In genomic region chr21:29293495-29293894, GRCh38 we compare ENCODE assay signal across 11 cellular contexts. TPM values are rescaled to one million over a fixed set of nuclear protein-coding genes. Genes with fewer than 3 reads are reported as not detected.
DNase-seq lines count a peak whose midpoint lies in the region; ATAC-seq and TF ChIP-seq lines count a peak whose summit lies in the region.
"Had no signal": no experiment of that assay in that cellular context is flagged by ENCODE, and none has a peak within 500 bp of the region (broad histone marks: within the 10 kb centered on the region; RNA-seq: fewer than 3 reads in every experiment).

No MANE protein-coding gene starts in this region.

- no peak overlapping the region for H3K4me3 Mint-ChIP-seq in memory B cell
- H3K4me3 Mint-ChIP-seq in Caco-2 (ENCODE audit: unreplicated experiment): no peak overlapping the region
- no peak overlapping the region for H3K4me3 Mint-ChIP-seq in nephron progenitor cell

- H3K4me1 ChIP-seq in Caco-2: peaks cover 25% of the 10 kb centered on the region

- H3K27ac Mint-ChIP-seq in memory B cell: peak overlapping the region; percentile 90
- H3K27ac Mint-ChIP-seq in Caco-2 (ENCODE audit: unreplicated experiment): no peak overlapping the region
- no peak overlapping the region for H3K27ac Mint-ChIP-seq in nephron progenitor cell

- no peak overlapping the region for H3K4me3 ChIP-seq in Caco-2 (ENCODE audit: low read depth, low read length)
- H3K4me3 ChIP-seq: gastrocnemius medialis had no signal

- H3K27me3 ChIP-seq in Caco-2 (replicated peaks; ENCODE audit: control insufficient read depth, insufficient read depth, low read length): no peaks in the 10 kb centered on the region
- H3K27me3 ChIP-seq: gastrocnemius medialis had no signal

- POLR2A ChIA-PET in Caco-2 (lab: Charles Lee): no interaction called here

- peak; percentile 41 to 80 for DNase-seq in memory B cell (ENCODE audit: low spot score in 2 of 2)
- no peak for DNase-seq in HUDEP-2 (lab: John Stamatoyannopoulos, UW; ENCODE audit: unreplicated experiment in 76 of 76)
- DNase-seq in Caco-2: no peak
- DNase-seq in nephron progenitor cell: no peak
- no peak for DNase-seq in midbrain (lab: John Stamatoyannopoulos, UW)
- DNase-seq: amniotic stem cell, gastrocnemius medialis, NCI-H1105 treated with DMSO at 0.1 percent for 48 hours had no signal

- H3K36me3 Mint-ChIP-seq in memory B cell (no peaks in the 10 kb centered on the region), Caco-2 (ENCODE audit: insufficient read depth, unreplicated experiment) (no peaks in the 10 kb centered on the region), nephron progenitor cell (ENCODE audit: low read depth) (peaks cover 36% of the 10 kb centered on the region)

- intact Hi-C loops in Caco-2 (cut with micrococcal nuclease; ENCODE audit: unreplicated experiment): no loop called here

- H3K27me3 Mint-ChIP-seq in memory B cell: no peaks in the 10 kb centered on the region
- H3K27me3 Mint-ChIP-seq in Caco-2 (ENCODE audit: insufficient read depth, unreplicated experiment): no peaks in the 10 kb centered on the region
- peaks cover 3% of the 10 kb centered on the region for H3K27me3 Mint-ChIP-seq in nephron progenitor cell (ENCODE audit: low read depth, poor library complexity)

- peaks cover 3% of the 10 kb centered on the region; the same call in 1 of the 2 replicates for H3K9me3 ChIP-seq in Caco-2
- H3K9me3 ChIP-seq: gastrocnemius medialis had no signal

- TF ChIP-seq CTCF in Caco-2 (IDR thresholded peaks at IDR 0.05; ENCODE audit: insufficient read depth in 1 of 2, low read depth in 1 of 2, low read length in 1 of 2, severe bottlenecking in 1 of 2, unreplicated experiment in 1 of 2) (no peak), nephron progenitor cell (IDR thresholded peaks at IDR 0.05) (no peak)

- H3K9me3 Mint-ChIP-seq in memory B cell: no peaks in the 10 kb centered on the region
- no peaks in the 10 kb centered on the region for H3K9me3 Mint-ChIP-seq in Caco-2 (ENCODE audit: unreplicated experiment)
- peaks cover 56% of the 10 kb centered on the region for H3K9me3 Mint-ChIP-seq in nephron progenitor cell

- CTCF ChIA-PET in Caco-2 (lab: Charles Lee): no interaction called here

- ATAC-seq in GM18870 (IDR thresholded peaks at IDR 0.05; ENCODE audit: unreplicated experiment): peak; percentile 83
- ATAC-seq in HG02571 (IDR thresholded peaks at IDR 0.05; ENCODE audit: unreplicated experiment): peak; percentile 82
- ATAC-seq in HG03558 (IDR thresholded peaks at IDR 0.05; ENCODE audit: extremely low read depth, unreplicated experiment): peak; percentile 66
- ATAC-seq in memory B cell (ENCODE audit: low read depth): peak; percentile 93
- ATAC-seq: gastrocnemius medialis had no signal

- H3K36me3 ChIP-seq in Caco-2 (ENCODE audit: control insufficient read depth, insufficient read depth, low read length): 0 out of 2 replicates have a peak, but pooled peaks cover 2% of the 10 kb centered on the region
- H3K36me3 ChIP-seq: gastrocnemius medialis had no signal

- H3K4me1 Mint-ChIP-seq in memory B cell (peaks cover 21% of the 10 kb centered on the region), Caco-2 (ENCODE audit: low read depth, unreplicated experiment) (peaks cover 1% of the 10 kb centered on the region), nephron progenitor cell (no peaks in the 10 kb centered on the region)

- BruUV-seq in Caco-2 (replicated peaks; lab: Mats Ljungman, UMichigan): no TSS peak

RNA-seq across cellular contexts. Expression of gene BACH1, which starts 5.2 kb away (rescaled TPM):
- total RNA-seq in Caco-2 (2022): 54.0 and 65.2 TPM in 2 replicates

Comparison
In these comparisons a context has a peak if more than half of its experiments do, and no peak if none do; other contexts are left out.
1. DNase-seq: peak in memory B cell (2 of 2); none in HUDEP-2 (0 of 76), Caco-2 (0 of 2), nephron progenitor cell (single experiment) and midbrain (single experiment).
2. Peak in every context shown above with its lines, with median percentiles within 50 percentile points of each other: ATAC-seq.